In genomic region chr2:10410001-10410671, GRCh38 we compare ENCODE assay signal across 8 cellular contexts. TPM values are rescaled to one million over a fixed set of nuclear protein-coding genes. Genes with fewer than 3 reads are reported as not detected.
DNase-seq lines count a peak whose midpoint lies in the region; ATAC-seq and TF ChIP-seq lines count a peak whose summit lies in the region.

No MANE protein-coding gene starts in this region.

- no peaks in the 10 kb centered on the region for H4K20me1 ChIP-seq in OCI-LY7 (ENCODE audit: insufficient read depth, low read length)
- H4K20me1 ChIP-seq in mammary epithelial cell (ENCODE audit: insufficient read depth, low read length), result no peaks in the 10 kb centered on the region

- H3K4me1 ChIP-seq in OCI-LY7 (ENCODE audit: insufficient read depth, low read length, poor library complexity, severe bottlenecking) (peaks cover 68% of the 10 kb centered on the region), neutrophil (ENCODE audit: control insufficient read depth in 1 of 2, insufficient read depth in 1 of 2, low read depth in 1 of 2, low read length in 1 of 2) (peaks cover 65 to 68% of the 10 kb centered on the region in 2 experiments), mammary epithelial cell (ENCODE audit: insufficient read depth, low read length) (peaks cover 73% of the 10 kb centered on the region)
- peaks cover 41% of the 10 kb centered on the region for H3K4me1 ChIP-seq in CD4-positive, alpha-beta memory T cell (ENCODE audit: insufficient read depth, low read length)

- H3K9ac ChIP-seq in mammary epithelial cell (ENCODE audit: insufficient read depth, low read length), result no peak overlapping the region

- H3K4me3 ChIP-seq in OCI-LY7 (ENCODE audit: low read depth, low read length, poor library complexity, severe bottlenecking) (peak overlapping the region; percentile 50), neutrophil (ENCODE audit: low read depth in 1 of 2, low read length in 1 of 2) (peak overlapping the region; percentile 60 to 64), mammary epithelial cell (replicated peaks in 1 of 3; ENCODE audit: insufficient read depth in 1 of 3, low read depth in 2 of 3, low read length in 3 of 3) (no peak overlapping the region)
- no peak overlapping the region for H3K4me3 ChIP-seq in CD4-positive, alpha-beta memory T cell (ENCODE audit: low read length in 2 of 2)

- peak; percentile 50 for DNase-seq in GM19238 (ENCODE audit: insufficient read length, low spot score)
- peak; percentile 84 for DNase-seq in OCI-LY7 (ENCODE audit: low spot score)
- no peak for DNase-seq in activated gamma-delta T cell (lab: John Stamatoyannopoulos, UW)
- DNase-seq in CD4-positive, alpha-beta memory T cell, result no peak
- no peak for DNase-seq in mammary epithelial cell
- no peak for DNase-seq in NCI-H1930 (lab: John Stamatoyannopoulos, UW)

- H2AFZ ChIP-seq in OCI-LY7 (ENCODE audit: low read length) (peak overlapping the region; percentile 54; the same call in 1 of the 2 replicates), mammary epithelial cell (ENCODE audit: low read depth, low read length) (no peak overlapping the region)

- WGBS in mammary epithelial cell (ENCODE audit: low coverage, missing lambda C conversion rate), result 95% methylated on average over 9 of the region's 13 CpGs

- no peak overlapping the region for H3K4me3 Mint-ChIP-seq in CD4-positive, alpha-beta memory T cell

- H3K27ac Mint-ChIP-seq in CD4-positive, alpha-beta memory T cell, result no peak overlapping the region

- H3K36me3 Mint-ChIP-seq in CD4-positive, alpha-beta memory T cell, result peaks cover 14% of the 10 kb centered on the region in 2 donors

- H3K9me3 ChIP-seq in OCI-LY7 (ENCODE audit: low read length) (no peaks in the 10 kb centered on the region), neutrophil (no peaks in the 10 kb centered on the region), mammary epithelial cell (replicated peaks; ENCODE audit: insufficient read depth, low read length) (no peaks in the 10 kb centered on the region)
- no peaks in the 10 kb centered on the region for H3K9me3 ChIP-seq in CD4-positive, alpha-beta memory T cell (ENCODE audit: control insufficient read depth in 1 of 2, low read length in 2 of 2)

- H3K4me2 ChIP-seq in OCI-LY7 (ENCODE audit: low read length) (peak overlapping the region; percentile 83), mammary epithelial cell (ENCODE audit: insufficient read depth, low read depth, low read length) (no peak overlapping the region)

- intact Hi-C loops in OCI-LY7 (cut with micrococcal nuclease; ENCODE audit: unreplicated experiment), result loop anchor here (1.0 kb wide), 3 partner anchors 25 to 85 kb away; no protein-coding TSS in a partner anchor
- intact Hi-C loops in CD4-positive, alpha-beta memory T cell (cut with micrococcal nuclease), result no loop called here
- intact Hi-C loops in mammary epithelial cell (cut with micrococcal nuclease), result no loop called here

- BruUV-seq in OCI-LY7 (replicated peaks; lab: Mats Ljungman, UMichigan) (no TSS peak), mammary epithelial cell (replicated peaks; lab: Mats Ljungman, UMichigan) (no TSS peak)

- TF ChIP-seq CTCF in OCI-LY7 (conservative IDR thresholded peaks at IDR 0.05; ENCODE audit: low read length), result no peak
- TF ChIP-seq CTCF in neutrophil (IDR thresholded peaks at IDR 0.05), result no peak
- no peak for TF ChIP-seq CTCF in mammary epithelial cell (conservative IDR thresholded peaks at IDR 0.05 in 1 of 2, IDR thresholded peaks at IDR 0.05 in 1 of 2; ENCODE audit: extremely low read depth in 1 of 2, insufficient read depth in 1 of 2, low read depth in 1 of 2, low read length in 2 of 2)

- H3K9me3 Mint-ChIP-seq in CD4-positive, alpha-beta memory T cell, result no peaks in the 10 kb centered on the region

- no peaks in the 10 kb centered on the region; the same call in 1 of the 2 replicates for H3K36me3 ChIP-seq in OCI-LY7 (ENCODE audit: insufficient read depth, low read length)
- H3K36me3 ChIP-seq in neutrophil, result no peaks in the 10 kb centered on the region
- H3K36me3 ChIP-seq in CD4-positive, alpha-beta memory T cell (ENCODE audit: insufficient read depth, low read length), result peaks cover 17% of the 10 kb centered on the region
- H3K36me3 ChIP-seq in mammary epithelial cell (ENCODE audit: insufficient read depth, low read length), result peaks cover 2% of the 10 kb centered on the region

- POLR2A ChIA-PET in OCI-LY7 (lab: Charles Lee), result interaction anchor here (0.7 to 3.3 kb wide), 9 partner anchors 18 to 366 kb away, joined by 3 to 22 read pairs (median 6); no protein-coding TSS in a partner anchor
- POLR2A ChIA-PET in CD4-positive, alpha-beta memory T cell (lab: Charles Lee; ENCODE audit: partially characterized antibody), result interaction anchor here (1.6 to 5.8 kb wide), 7 partner anchors 10 to 286 kb away, joined by 3 to 83 read pairs (median 18); partner anchors contain the start of genes HPCAL1 and ODC1

- ATAC-seq in HG02973 (IDR thresholded peaks at IDR 0.05; ENCODE audit: unreplicated experiment), result peak; percentile 53

- H3K4me1 Mint-ChIP-seq in CD4-positive, alpha-beta memory T cell, result peaks cover 29 to 42% (median 33%) of the 10 kb centered on the region in 4 donors

- no peaks in the 10 kb centered on the region for H3K27me3 Mint-ChIP-seq in CD4-positive, alpha-beta memory T cell

- H3K9me2 ChIP-seq in OCI-LY7 (ENCODE audit: insufficient read depth, low read length), result no peaks in the 10 kb centered on the region

- H3K79me2 ChIP-seq in OCI-LY7 (ENCODE audit: insufficient read depth, low read depth, low read length) (no peaks in the 10 kb centered on the region), mammary epithelial cell (ENCODE audit: insufficient read depth, low read length) (peaks cover 9% of the 10 kb centered on the region)

- in situ Hi-C loops in mammary epithelial cell (cut with MboI; ENCODE audit: low sequenced_read_pairs in 2 of 2), result loop anchor here in 1 of 2 donors (25.0 kb wide), 1 partner anchor 598 kb away; no protein-coding TSS in a partner anchor

- H3K27me3 ChIP-seq in neutrophil, result no peaks in the 10 kb centered on the region
- H3K27me3 ChIP-seq in CD4-positive, alpha-beta memory T cell (ENCODE audit: insufficient read depth, low read length), result no peaks in the 10 kb centered on the region
- H3K27me3 ChIP-seq in mammary epithelial cell (ENCODE audit: insufficient read depth, low read length), result no peaks in the 10 kb centered on the region

- H3K27ac ChIP-seq in OCI-LY7 (ENCODE audit: low read depth, low read length, poor library complexity, severe bottlenecking) (peak overlapping the region; percentile 90), neutrophil (peak overlapping the region; percentile 96), mammary epithelial cell (ENCODE audit: insufficient read depth, low read depth, low read length) (no peak overlapping the region)
- no peak overlapping the region for H3K27ac ChIP-seq in CD4-positive, alpha-beta memory T cell (ENCODE audit: low read depth, low read length)

- CTCF ChIA-PET in OCI-LY7 (lab: Charles Lee; ENCODE audit: unreplicated experiment), result interaction anchor here (0.7 to 2.4 kb wide), 8 partner anchors 25 to 180 kb away, joined by 3 to 20 read pairs (median 10); no protein-coding TSS in a partner anchor
- CTCF ChIA-PET in CD4-positive, alpha-beta memory T cell (lab: Charles Lee; ENCODE audit: partially characterized antibody), result interaction anchor here (0.7 to 11.4 kb wide), 53 partner anchors 9 to 340 kb away, joined by 3 to 208 read pairs (median 7); partner anchors contain the start of genes HPCAL1, ODC1 and RRM2
- CTCF ChIA-PET in mammary epithelial cell (lab: Charles Lee; ENCODE audit: low non-redundant PET), result interaction anchor here (0.6 kb wide), 2 partner anchors 426 to 640 kb away, joined by 3 to 8 read pairs; no protein-coding TSS in a partner anchor

- dilution Hi-C loops in mammary epithelial cell (cut with HindIII; ENCODE audit: low sequenced_read_pairs), result loop anchor here (5.0 kb wide), 1 partner anchor 328 kb away; the partner anchor contains the start of gene CYS1

RNA-seq across cellular contexts. Expression of gene ODC1, which starts 38.0 kb away (rescaled TPM):
- 273 and 306 TPM in 2 replicates for total RNA-seq in OCI-LY7 (2014; rRNA removed; shearing (Covaris generic))
- 221 and 256 TPM in 2 replicates for total RNA-seq in OCI-LY7 (2022)
- total RNA-seq in CD4-positive, alpha-beta memory T cell, result 10 to 100 TPM; 32.5 to 35.4 TPM
- 10 to 100 TPM; 54.3 to 63.5 TPM for polyA plus RNA-seq in CD4-positive, alpha-beta memory T cell
- total RNA-seq in mammary epithelial cell, result 100 to 1,000 TPM in 1 of 2 donors, 10 to 100 TPM in 1; 64.0 to 161 TPM
- 253 TPM for polyA plus RNA-seq in mammary epithelial cell
- 493 TPM for polyA minus RNA-seq in mammary epithelial cell

Comparison
In these comparisons a context has a peak if more than half of its experiments do, and no peak if none do; other contexts are left out.
1. DNase-seq: peak in GM19238 (single experiment) and OCI-LY7 (single experiment); none in activated gamma-delta T cell (single experiment), CD4-positive, alpha-beta memory T cell (0 of 5), mammary epithelial cell (single experiment) and NCI-H1930 (0 of 2).
2. H3K27ac ChIP-seq: peak in OCI-LY7 (single experiment) and neutrophil (single experiment); none in CD4-positive, alpha-beta memory T cell (single experiment) and mammary epithelial cell (single experiment).
3. H3K4me3 ChIP-seq: peak in OCI-LY7 (single experiment) and neutrophil (2 of 2); none in CD4-positive, alpha-beta memory T cell (0 of 2) and mammary epithelial cell (0 of 3).